1 cellular context compared by ENCODE assay signal in the genomic region with DNA sequence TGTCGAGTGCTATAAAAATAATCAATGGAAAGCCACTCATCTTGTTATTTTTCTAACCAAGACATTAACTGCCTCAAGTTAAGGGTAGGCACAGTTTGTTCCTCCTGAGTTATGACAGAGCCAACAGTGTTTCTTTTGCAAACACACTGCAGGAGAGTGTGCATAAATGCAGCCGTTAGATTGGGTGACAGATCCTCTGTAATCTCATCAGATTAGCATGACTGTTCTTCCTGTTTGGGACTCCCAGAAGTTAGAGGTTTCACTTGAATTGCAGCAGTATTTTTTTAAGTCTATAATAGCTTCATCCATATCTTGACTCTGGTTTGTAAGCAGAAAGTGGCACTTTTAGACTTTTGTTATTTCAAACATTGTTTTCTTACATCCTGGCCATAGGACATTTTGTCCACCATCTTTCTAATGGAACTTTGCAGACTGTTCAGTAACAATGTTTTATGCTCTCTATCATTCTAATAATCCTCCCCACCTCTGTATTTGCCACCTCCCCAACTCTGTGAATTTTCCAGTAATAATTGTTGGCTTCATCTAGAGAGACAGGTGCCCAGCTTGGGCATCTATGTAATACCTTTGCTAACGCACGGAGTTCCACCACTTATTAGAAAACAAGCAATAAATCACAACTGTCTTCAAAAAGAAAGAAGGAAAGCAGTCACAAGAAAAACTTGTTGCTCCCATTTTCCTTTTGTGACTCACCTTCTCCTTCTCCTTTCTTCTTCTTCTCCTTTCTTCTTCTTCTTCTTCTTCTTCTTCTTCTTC.
TF ChIP-seq lines count a peak whose summit lies in the region.

No MANE protein-coding gene starts in this region.

TF ChIP-seq in K562, 482 proteins besides CTCF, POLR2A, EP300 and RAD21 (continued from another document and continues in another):
- TF ChIP-seq, protein P1, sequence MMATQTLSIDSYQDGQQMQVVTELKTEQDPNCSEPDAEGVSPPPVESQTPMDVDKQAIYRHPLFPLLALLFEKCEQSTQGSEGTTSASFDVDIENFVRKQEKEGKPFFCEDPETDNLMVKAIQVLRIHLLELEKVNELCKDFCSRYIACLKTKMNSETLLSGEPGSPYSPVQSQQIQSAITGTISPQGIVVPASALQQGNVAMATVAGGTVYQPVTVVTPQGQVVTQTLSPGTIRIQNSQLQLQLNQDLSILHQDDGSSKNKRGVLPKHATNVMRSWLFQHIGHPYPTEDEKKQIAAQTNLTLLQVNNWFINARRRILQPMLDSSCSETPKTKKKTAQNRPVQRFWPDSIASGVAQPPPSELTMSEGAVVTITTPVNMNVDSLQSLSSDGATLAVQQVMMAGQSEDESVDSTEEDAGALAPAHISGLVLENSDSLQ (IDR thresholded peaks at IDR 0.05) = peak; percentile 64
- TF ChIP-seq, protein P2, sequence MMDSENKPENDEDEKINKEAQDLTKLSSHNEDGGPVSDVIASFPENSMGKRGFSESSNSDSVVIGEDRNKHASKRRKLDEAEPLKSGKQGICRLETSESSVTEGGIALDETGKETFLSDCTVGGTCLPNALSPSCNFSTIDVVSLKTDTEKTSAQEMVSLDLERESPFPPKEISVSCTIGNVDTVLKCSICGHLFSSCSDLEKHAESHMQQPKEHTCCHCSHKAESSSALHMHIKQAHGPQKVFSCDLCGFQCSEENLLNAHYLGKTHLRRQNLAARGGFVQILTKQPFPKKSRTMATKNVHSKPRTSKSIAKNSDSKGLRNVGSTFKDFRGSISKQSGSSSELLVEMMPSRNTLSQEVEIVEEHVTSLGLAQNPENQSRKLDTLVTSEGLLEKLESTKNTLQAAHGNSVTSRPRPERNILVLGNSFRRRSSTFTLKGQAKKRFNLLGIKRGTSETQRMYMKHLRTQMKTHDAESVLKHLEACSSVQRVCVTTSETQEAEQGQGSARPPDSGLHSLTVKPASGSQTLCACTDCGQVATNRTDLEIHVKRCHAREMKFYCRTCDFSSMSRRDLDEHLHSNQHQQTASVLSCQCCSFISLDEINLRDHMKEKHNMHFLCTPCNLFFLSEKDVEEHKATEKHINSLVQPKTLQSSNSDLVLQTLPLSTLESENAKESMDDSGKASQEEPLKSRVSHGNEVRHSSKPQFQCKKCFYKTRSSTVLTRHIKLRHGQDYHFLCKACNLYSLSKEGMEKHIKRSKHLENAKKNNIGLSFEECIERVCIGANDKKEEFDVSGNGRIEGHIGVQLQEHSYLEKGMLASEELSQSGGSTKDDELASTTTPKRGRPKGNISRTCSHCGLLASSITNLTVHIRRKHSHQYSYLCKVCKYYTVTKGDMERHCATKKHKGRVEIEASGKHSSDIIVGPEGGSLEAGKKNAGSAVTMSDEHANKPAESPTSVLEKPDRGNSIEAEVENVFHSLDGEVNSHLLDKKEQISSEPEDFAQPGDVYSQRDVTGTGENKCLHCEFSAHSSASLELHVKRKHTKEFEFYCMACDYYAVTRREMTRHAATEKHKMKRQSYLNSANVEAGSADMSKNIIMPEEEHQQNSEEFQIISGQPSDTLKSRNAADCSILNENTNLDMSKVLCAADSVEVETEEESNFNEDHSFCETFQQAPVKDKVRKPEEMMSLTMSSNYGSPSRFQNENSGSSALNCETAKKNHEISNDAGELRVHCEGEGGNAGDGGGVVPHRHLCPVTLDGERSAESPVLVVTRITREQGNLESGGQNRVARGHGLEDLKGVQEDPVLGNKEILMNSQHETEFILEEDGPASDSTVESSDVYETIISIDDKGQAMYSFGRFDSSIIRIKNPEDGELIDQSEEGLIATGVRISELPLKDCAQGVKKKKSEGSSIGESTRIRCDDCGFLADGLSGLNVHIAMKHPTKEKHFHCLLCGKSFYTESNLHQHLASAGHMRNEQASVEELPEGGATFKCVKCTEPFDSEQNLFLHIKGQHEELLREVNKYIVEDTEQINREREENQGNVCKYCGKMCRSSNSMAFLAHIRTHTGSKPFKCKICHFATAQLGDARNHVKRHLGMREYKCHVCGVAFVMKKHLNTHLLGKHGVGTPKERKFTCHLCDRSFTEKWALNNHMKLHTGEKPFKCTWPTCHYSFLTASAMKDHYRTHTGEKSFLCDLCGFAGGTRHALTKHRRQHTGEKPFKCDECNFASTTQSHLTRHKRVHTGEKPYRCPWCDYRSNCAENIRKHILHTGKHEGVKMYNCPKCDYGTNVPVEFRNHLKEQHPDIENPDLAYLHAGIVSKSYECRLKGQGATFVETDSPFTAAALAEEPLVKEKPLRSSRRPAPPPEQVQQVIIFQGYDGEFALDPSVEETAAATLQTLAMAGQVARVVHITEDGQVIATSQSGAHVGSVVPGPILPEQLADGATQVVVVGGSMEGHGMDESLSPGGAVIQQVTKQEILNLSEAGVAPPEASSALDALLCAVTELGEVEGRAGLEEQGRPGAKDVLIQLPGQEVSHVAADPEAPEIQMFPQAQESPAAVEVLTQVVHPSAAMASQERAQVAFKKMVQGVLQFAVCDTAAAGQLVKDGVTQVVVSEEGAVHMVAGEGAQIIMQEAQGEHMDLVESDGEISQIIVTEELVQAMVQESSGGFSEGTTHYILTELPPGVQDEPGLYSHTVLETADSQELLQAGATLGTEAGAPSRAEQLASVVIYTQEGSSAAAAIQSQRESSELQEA (IDR thresholded peaks at IDR 0.05; ENCODE audit: low read depth) = no peak
- TF ChIP-seq, protein P3, sequence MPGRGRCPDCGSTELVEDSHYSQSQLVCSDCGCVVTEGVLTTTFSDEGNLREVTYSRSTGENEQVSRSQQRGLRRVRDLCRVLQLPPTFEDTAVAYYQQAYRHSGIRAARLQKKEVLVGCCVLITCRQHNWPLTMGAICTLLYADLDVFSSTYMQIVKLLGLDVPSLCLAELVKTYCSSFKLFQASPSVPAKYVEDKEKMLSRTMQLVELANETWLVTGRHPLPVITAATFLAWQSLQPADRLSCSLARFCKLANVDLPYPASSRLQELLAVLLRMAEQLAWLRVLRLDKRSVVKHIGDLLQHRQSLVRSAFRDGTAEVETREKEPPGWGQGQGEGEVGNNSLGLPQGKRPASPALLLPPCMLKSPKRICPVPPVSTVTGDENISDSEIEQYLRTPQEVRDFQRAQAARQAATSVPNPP (IDR thresholded peaks at IDR 0.05; ENCODE audit: borderline replicate concordance, insufficient read depth, insufficient read length) = no peak
- no peak for TF ChIP-seq BRD9 (IDR thresholded peaks at IDR 0.05; ENCODE audit: low read depth, partially characterized antibody)
- TF ChIP-seq, protein P4, sequence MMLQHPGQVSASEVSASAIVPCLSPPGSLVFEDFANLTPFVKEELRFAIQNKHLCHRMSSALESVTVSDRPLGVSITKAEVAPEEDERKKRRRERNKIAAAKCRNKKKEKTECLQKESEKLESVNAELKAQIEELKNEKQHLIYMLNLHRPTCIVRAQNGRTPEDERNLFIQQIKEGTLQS (IDR thresholded peaks at IDR 0.05) = peak; percentile 45; the same call in 1 of the 2 replicates
- TF ChIP-seq, protein P4 (CRISPR knock-in tag; conservative IDR thresholded peaks at IDR 0.05) = no peak
- TF ChIP-seq NONO (IDR thresholded peaks at IDR 0.05; ENCODE audit: low read depth in 2 of 2, low read length in 1 of 2) = no peak
- TF ChIP-seq TFAM (CRISPR knock-in tag; conservative IDR thresholded peaks at IDR 0.05) = no peak
- TF ChIP-seq, protein P5, sequence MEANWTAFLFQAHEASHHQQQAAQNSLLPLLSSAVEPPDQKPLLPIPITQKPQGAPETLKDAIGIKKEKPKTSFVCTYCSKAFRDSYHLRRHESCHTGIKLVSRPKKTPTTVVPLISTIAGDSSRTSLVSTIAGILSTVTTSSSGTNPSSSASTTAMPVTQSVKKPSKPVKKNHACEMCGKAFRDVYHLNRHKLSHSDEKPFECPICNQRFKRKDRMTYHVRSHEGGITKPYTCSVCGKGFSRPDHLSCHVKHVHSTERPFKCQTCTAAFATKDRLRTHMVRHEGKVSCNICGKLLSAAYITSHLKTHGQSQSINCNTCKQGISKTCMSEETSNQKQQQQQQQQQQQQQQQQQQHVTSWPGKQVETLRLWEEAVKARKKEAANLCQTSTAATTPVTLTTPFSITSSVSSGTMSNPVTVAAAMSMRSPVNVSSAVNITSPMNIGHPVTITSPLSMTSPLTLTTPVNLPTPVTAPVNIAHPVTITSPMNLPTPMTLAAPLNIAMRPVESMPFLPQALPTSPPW (CRISPR knock-in tag; IDR thresholded peaks at IDR 0.05) = peak; percentile 54
- TF ChIP-seq KDM5B (IDR thresholded peaks at IDR 0.05; ENCODE audit: insufficient replicate concordance, low read depth, low read length) = no peak
- TF ChIP-seq, protein P6, sequence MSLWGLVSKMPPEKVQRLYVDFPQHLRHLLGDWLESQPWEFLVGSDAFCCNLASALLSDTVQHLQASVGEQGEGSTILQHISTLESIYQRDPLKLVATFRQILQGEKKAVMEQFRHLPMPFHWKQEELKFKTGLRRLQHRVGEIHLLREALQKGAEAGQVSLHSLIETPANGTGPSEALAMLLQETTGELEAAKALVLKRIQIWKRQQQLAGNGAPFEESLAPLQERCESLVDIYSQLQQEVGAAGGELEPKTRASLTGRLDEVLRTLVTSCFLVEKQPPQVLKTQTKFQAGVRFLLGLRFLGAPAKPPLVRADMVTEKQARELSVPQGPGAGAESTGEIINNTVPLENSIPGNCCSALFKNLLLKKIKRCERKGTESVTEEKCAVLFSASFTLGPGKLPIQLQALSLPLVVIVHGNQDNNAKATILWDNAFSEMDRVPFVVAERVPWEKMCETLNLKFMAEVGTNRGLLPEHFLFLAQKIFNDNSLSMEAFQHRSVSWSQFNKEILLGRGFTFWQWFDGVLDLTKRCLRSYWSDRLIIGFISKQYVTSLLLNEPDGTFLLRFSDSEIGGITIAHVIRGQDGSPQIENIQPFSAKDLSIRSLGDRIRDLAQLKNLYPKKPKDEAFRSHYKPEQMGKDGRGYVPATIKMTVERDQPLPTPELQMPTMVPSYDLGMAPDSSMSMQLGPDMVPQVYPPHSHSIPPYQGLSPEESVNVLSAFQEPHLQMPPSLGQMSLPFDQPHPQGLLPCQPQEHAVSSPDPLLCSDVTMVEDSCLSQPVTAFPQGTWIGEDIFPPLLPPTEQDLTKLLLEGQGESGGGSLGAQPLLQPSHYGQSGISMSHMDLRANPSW (CRISPR knock-in tag; IDR thresholded peaks at IDR 0.05) = no peak
- no peak for TF ChIP-seq SP2 (IDR thresholded peaks at IDR 0.05; ENCODE audit: extremely low read depth, low read depth, low read length, poor library complexity, severe bottlenecking)
- no peak for TF ChIP-seq NCOA2 (IDR thresholded peaks at IDR 0.05; ENCODE audit: partially characterized antibody in 2 of 2)
- TF ChIP-seq FOXJ2 (tag; IDR thresholded peaks at IDR 0.05) = 0 out of 2 replicates have a peak, but pooled peaks have one; percentile 29
- TF ChIP-seq ZBTB8A (IDR thresholded peaks at IDR 0.05; ENCODE audit: partially characterized antibody) = no peak
- TF ChIP-seq POLR2AphosphoS2 (IDR thresholded peaks at IDR 0.05; ENCODE audit: low read length) = no peak
- TF ChIP-seq, protein P7, sequence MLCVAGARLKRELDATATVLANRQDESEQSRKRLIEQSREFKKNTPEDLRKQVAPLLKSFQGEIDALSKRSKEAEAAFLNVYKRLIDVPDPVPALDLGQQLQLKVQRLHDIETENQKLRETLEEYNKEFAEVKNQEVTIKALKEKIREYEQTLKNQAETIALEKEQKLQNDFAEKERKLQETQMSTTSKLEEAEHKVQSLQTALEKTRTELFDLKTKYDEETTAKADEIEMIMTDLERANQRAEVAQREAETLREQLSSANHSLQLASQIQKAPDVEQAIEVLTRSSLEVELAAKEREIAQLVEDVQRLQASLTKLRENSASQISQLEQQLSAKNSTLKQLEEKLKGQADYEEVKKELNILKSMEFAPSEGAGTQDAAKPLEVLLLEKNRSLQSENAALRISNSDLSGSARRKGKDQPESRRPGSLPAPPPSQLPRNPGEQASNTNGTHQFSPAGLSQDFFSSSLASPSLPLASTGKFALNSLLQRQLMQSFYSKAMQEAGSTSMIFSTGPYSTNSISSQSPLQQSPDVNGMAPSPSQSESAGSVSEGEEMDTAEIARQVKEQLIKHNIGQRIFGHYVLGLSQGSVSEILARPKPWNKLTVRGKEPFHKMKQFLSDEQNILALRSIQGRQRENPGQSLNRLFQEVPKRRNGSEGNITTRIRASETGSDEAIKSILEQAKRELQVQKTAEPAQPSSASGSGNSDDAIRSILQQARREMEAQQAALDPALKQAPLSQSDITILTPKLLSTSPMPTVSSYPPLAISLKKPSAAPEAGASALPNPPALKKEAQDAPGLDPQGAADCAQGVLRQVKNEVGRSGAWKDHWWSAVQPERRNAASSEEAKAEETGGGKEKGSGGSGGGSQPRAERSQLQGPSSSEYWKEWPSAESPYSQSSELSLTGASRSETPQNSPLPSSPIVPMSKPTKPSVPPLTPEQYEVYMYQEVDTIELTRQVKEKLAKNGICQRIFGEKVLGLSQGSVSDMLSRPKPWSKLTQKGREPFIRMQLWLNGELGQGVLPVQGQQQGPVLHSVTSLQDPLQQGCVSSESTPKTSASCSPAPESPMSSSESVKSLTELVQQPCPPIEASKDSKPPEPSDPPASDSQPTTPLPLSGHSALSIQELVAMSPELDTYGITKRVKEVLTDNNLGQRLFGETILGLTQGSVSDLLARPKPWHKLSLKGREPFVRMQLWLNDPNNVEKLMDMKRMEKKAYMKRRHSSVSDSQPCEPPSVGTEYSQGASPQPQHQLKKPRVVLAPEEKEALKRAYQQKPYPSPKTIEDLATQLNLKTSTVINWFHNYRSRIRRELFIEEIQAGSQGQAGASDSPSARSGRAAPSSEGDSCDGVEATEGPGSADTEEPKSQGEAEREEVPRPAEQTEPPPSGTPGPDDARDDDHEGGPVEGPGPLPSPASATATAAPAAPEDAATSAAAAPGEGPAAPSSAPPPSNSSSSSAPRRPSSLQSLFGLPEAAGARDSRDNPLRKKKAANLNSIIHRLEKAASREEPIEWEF (CRISPR knock-in tag; IDR thresholded peaks at IDR 0.05) = no peak
- no peak for TF ChIP-seq ILF3 (IDR thresholded peaks at IDR 0.05; ENCODE audit: borderline replicate concordance)
- TF ChIP-seq ZEB2 (IDR thresholded peaks at IDR 0.05) = no peak
- no peak for TF ChIP-seq SMARCC2 (IDR thresholded peaks at IDR 0.05; ENCODE audit: low read depth)
- no peak for TF ChIP-seq XRCC4 (IDR thresholded peaks at IDR 0.05; ENCODE audit: extremely low read depth, insufficient read depth, insufficient read length)
- TF ChIP-seq, protein P8, sequence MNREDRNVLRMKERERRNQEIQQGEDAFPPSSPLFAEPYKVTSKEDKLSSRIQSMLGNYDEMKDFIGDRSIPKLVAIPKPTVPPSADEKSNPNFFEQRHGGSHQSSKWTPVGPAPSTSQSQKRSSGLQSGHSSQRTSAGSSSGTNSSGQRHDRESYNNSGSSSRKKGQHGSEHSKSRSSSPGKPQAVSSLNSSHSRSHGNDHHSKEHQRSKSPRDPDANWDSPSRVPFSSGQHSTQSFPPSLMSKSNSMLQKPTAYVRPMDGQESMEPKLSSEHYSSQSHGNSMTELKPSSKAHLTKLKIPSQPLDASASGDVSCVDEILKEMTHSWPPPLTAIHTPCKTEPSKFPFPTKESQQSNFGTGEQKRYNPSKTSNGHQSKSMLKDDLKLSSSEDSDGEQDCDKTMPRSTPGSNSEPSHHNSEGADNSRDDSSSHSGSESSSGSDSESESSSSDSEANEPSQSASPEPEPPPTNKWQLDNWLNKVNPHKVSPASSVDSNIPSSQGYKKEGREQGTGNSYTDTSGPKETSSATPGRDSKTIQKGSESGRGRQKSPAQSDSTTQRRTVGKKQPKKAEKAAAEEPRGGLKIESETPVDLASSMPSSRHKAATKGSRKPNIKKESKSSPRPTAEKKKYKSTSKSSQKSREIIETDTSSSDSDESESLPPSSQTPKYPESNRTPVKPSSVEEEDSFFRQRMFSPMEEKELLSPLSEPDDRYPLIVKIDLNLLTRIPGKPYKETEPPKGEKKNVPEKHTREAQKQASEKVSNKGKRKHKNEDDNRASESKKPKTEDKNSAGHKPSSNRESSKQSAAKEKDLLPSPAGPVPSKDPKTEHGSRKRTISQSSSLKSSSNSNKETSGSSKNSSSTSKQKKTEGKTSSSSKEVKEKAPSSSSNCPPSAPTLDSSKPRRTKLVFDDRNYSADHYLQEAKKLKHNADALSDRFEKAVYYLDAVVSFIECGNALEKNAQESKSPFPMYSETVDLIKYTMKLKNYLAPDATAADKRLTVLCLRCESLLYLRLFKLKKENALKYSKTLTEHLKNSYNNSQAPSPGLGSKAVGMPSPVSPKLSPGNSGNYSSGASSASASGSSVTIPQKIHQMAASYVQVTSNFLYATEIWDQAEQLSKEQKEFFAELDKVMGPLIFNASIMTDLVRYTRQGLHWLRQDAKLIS (CRISPR knock-in tag; IDR thresholded peaks at IDR 0.05) = no peak
